14 cellular contexts compared by ENCODE assay signal in the genomic region with DNA sequence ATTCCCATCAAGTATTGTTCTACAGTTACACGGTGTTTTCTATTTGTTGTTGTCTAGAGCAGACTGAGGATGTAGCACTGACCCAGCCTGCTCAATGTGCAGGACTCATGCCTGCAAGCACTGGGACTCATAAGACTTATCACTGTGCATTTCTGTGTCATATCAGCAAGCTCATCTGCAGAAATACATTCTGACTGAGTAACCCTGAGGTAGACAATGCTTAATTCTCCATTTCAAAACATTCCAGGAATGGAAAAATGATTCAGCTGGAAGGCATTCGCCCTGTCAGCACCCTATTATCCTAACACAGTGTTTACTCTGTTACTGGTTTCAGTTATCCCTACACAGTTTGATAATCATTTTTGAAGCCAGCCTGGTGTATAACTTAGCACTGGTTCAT.
DNase-seq lines count a peak whose midpoint lies in the region; ATAC-seq and TF ChIP-seq lines count a peak whose summit lies in the region.
"Had no signal": no experiment of that assay in that cellular context is flagged by ENCODE, and none has a peak within 500 bp of the region (broad histone marks: within the 10 kb centered on the region; RNA-seq: fewer than 3 reads in every experiment).

No MANE protein-coding gene starts in this region.

- no peaks in the 10 kb centered on the region for H3K27me3 ChIP-seq in MG63
- H3K27me3 ChIP-seq: left lung had no signal

- H3K27ac ChIP-seq in mesodermal cell (ENCODE audit: low read depth, low read length, severe bottlenecking) = peak overlapping the region; percentile 83
- H3K27ac ChIP-seq: HL-60, left lung had no signal

- no peak for TF ChIP-seq CTCF in choroid plexus epithelial cell (conservative IDR thresholded peaks at IDR 0.05; ENCODE audit: low read depth, low read length)

- peak; percentile 78 for DNase-seq in Caki2 (ENCODE audit: low read depth)
- DNase-seq in MG63 = peak; percentile 39
- DNase-seq in choroid plexus epithelial cell (ENCODE audit: low read depth) = peak; percentile 90
- DNase-seq in stimulated activated CD4-positive, alpha-beta T cell treated with anti-CD3 and anti-CD28 coated beads, Interleukin-4, amount 100 ng/mL, for 1 hour = no peak
- DNase-seq in activated effector memory CD4-positive, alpha-beta T cell treated with anti-CD3 and anti-CD28 coated beads, Interleukin-2, amount 50 U/mL, for 16 hours = no peak
- no peak for DNase-seq in left lobe of liver (ENCODE audit: low spot score)
- DNase-seq: activated CD4-positive, alpha-beta T cell treated with anti-CD3 and anti-CD28 coated beads, Interleukin-2, amount 50 U/mL, for 48 hours; GDM1; left lung; NCI-H748 treated with DMSO at 0.1 percent for 48 hours; stimulated activated CD4-positive, alpha-beta T cell treated with anti-CD3 and anti-CD28 coated beads, Interleukin-1b, Interleukin-23, amount 100 ng/mL, for 48 hours had no signal

- ATAC-seq in left lobe of liver = no peak
- ATAC-seq in HG02885 (IDR thresholded peaks at IDR 0.05; ENCODE audit: poor library complexity, unreplicated experiment) = no peak
- ATAC-seq: left lung had no signal

- 57 to 71% methylated on average over 1 of the region's 2 CpGs for WGBS in mesodermal cell (ENCODE audit: insufficient coverage in 2 of 2), 2 experiments

- H3K9me3 ChIP-seq in MG63 (no peaks in the 10 kb centered on the region), mesodermal cell (ENCODE audit: control insufficient read depth, low read length) (no peaks in the 10 kb centered on the region)
- H3K9me3 ChIP-seq: left lung had no signal

- H3K4me1 ChIP-seq in mesodermal cell (ENCODE audit: control insufficient read depth, insufficient read depth, low read length, poor library complexity, severe bottlenecking) = peaks cover 17% of the 10 kb centered on the region
- H3K4me1 ChIP-seq: left lung had no signal

- in situ Hi-C loops in Caki2 (cut with HindIII; ENCODE audit: low pct_unique_long_range_greater_than_20kb, low sequenced_read_pairs) = no loop called here

- no peak overlapping the region for H3K4me3 ChIP-seq in MG63
- no peak overlapping the region for H3K4me3 ChIP-seq in choroid plexus epithelial cell (ENCODE audit: low read depth, low read length)
- H3K4me3 ChIP-seq in mesodermal cell (ENCODE audit: extremely low read depth, insufficient read depth, low read length, poor library complexity, severe bottlenecking) = no peak overlapping the region
- H3K4me3 ChIP-seq: left lung had no signal

- H3K36me3 ChIP-seq in MG63 (no peaks in the 10 kb centered on the region), mesodermal cell (ENCODE audit: control insufficient read depth, insufficient read depth, low read length) (no peaks in the 10 kb centered on the region)
- H3K36me3 ChIP-seq: left lung had no signal

Comparison
In these comparisons a context has a peak if more than half of its experiments do, and no peak if none do; other contexts are left out.
1. DNase-seq: peak in Caki2 (single experiment), MG63 (single experiment) and choroid plexus epithelial cell (single experiment); none in stimulated activated CD4-positive, alpha-beta T cell treated with anti-CD3 and anti-CD28 coated beads, Interleukin-4, amount 100 ng/mL, for 1 hour (single experiment), activated effector memory CD4-positive, alpha-beta T cell treated with anti-CD3 and anti-CD28 coated beads, Interleukin-2, amount 50 U/mL, for 16 hours (single experiment) and left lobe of liver (single experiment).